ENCODE assay signal across 2 cellular contexts in genomic region chr3:44248152-44248551, GRCh38.
A peak's percentile ranks its signal among the peaks of the same experiment; 100 is the strongest.
TF ChIP-seq lines count a peak whose summit lies in the region.

No MANE protein-coding gene starts in this region.

TF ChIP-seq in HEK293, 187 proteins besides CTCF, POLR2A, EP300 and RAD21 (continued from another document):
- TF ChIP-seq, protein P1, sequence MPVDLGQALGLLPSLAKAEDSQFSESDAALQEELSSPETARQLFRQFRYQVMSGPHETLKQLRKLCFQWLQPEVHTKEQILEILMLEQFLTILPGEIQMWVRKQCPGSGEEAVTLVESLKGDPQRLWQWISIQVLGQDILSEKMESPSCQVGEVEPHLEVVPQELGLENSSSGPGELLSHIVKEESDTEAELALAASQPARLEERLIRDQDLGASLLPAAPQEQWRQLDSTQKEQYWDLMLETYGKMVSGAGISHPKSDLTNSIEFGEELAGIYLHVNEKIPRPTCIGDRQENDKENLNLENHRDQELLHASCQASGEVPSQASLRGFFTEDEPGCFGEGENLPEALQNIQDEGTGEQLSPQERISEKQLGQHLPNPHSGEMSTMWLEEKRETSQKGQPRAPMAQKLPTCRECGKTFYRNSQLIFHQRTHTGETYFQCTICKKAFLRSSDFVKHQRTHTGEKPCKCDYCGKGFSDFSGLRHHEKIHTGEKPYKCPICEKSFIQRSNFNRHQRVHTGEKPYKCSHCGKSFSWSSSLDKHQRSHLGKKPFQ (tag by site-specific recombination; IDR thresholded peaks at IDR 0.05): no peak
- TF ChIP-seq ZNF366 (tag by site-specific recombination; conservative IDR thresholded peaks at IDR 0.05) (no peak), ZXDB (tag by site-specific recombination; IDR thresholded peaks at IDR 0.05) (no peak), ZNF133 (tag by site-specific recombination; IDR thresholded peaks at IDR 0.05) (peak; percentile 46; the same call in 1 of the 2 replicates), ZNF394 (tag by site-specific recombination; IDR thresholded peaks at IDR 0.05; ENCODE audit: borderline replicate concordance) (no peak), ZNF221 (tag by site-specific recombination; IDR thresholded peaks at IDR 0.05; ENCODE audit: borderline replicate concordance) (no peak), TCF7L2 (IDR thresholded peaks at IDR 0.05; ENCODE audit: borderline replicate concordance, low read depth, low read length) (no peak), SP2 (tag by site-specific recombination; IDR thresholded peaks at IDR 0.05) (no peak), ZBTB20 (tag by site-specific recombination; IDR thresholded peaks at IDR 0.05) (no peak), ZFP3 (tag by site-specific recombination; IDR thresholded peaks at IDR 0.05; ENCODE audit: low read depth) (no peak), ZNF350 (tag by site-specific recombination; IDR thresholded peaks at IDR 0.05) (no peak)
- TF ChIP-seq, protein P2, sequence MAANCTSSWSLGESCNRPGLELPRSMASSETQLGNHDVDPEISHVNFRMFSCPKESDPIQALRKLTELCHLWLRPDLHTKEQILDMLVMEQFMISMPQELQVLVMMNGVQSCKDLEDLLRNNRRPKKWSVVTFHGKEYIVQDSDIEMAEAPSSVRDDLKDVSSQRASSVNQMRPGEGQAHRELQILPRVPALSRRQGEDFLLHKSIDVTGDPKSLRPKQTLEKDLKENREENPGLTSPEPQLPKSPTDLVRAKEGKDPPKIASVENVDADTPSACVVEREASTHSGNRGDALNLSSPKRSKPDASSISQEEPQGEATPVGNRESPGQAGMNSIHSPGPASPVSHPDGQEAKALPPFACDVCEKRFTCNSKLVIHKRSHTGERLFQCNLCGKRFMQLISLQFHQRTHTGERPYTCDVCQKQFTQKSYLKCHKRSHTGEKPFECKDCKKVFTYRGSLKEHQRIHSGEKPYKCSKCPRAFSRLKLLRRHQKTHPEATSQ (tag by site-specific recombination; IDR thresholded peaks at IDR 0.05): no peak

TF ChIP-seq in K562, 482 proteins besides CTCF, POLR2A, EP300 and RAD21 (continued from another document):
- no peak for TF ChIP-seq NKRF (IDR thresholded peaks at IDR 0.05; ENCODE audit: borderline replicate concordance)
